ENCODE assay signal across 8 cellular contexts in genomic region chr4:26069218-26069617, GRCh38.
A peak's percentile ranks its signal among the peaks of the same experiment; 100 is the strongest.
DNase-seq lines count a peak whose midpoint lies in the region; ATAC-seq and TF ChIP-seq lines count a peak whose summit lies in the region.

No MANE protein-coding gene starts in this region.

- H3K4me1 ChIP-seq in gastroesophageal sphincter, result no peaks in the 10 kb centered on the region

- POLR2A ChIA-PET in activated CD4-positive, alpha-beta T cell treated with anti-CD3 and anti-CD28 coated beads for 36 hours (lab: Charles Lee), result no interaction called here

- ATAC-seq in activated CD4-positive, alpha-beta T cell treated with anti-CD3 and anti-CD28 coated beads for 36 hours, result peak; percentile 67
- ATAC-seq in stimulated activated naive CD8-positive, alpha-beta T cell treated with anti-CD3 and anti-CD28 coated beads, Interleukin-15, Interleukin-2, amounts not matched to agents 100 U/mL and 50 U/mL, for 24 hours, result peak; percentile 57
- ATAC-seq in gastroesophageal sphincter (no peak), HG03159 (IDR thresholded peaks at IDR 0.05; ENCODE audit: unreplicated experiment) (no peak)

- H3K36me3 Mint-ChIP-seq in activated CD4-positive, alpha-beta T cell treated with anti-CD3 and anti-CD28 coated beads for 36 hours (ENCODE audit: low read depth), result no peaks in the 10 kb centered on the region
- peaks cover 13% of the 10 kb centered on the region for H3K36me3 Mint-ChIP-seq in dendritic cell treated with granulocyte-macrophage colony-stimulating factor and Interleukin-4, amounts not matched to agents 40 ng/mL and 50 ng/mL, for 4 days (ENCODE audit: low read depth)

- no peak for TF ChIP-seq CTCF in gastroesophageal sphincter (IDR thresholded peaks at IDR 0.05)

- no peak overlapping the region for H3K27ac ChIP-seq in gastroesophageal sphincter

- H3K27me3 Mint-ChIP-seq in activated CD4-positive, alpha-beta T cell treated with anti-CD3 and anti-CD28 coated beads for 36 hours, result peaks cover 10% of the 10 kb centered on the region
- peaks cover 2% of the 10 kb centered on the region for H3K27me3 Mint-ChIP-seq in dendritic cell treated with granulocyte-macrophage colony-stimulating factor and Interleukin-4, amounts not matched to agents 40 ng/mL and 50 ng/mL, for 4 days

- WGBS in gastroesophageal sphincter (ENCODE audit: low coverage in 1 of 2), 2 donors, result 56% methylated on average over 4 of the region's 4 CpGs; no CpG with 5 or more reads in 1 of the 2 donors

- intact Hi-C loops in activated CD4-positive, alpha-beta T cell treated with anti-CD3 and anti-CD28 coated beads for 36 hours (cut with DNase I, micrococcal nuclease), result loop anchor here in 1 of 2 experiments (5.0 kb wide), 1 partner anchor 343 kb away; no protein-coding TSS in a partner anchor
- intact Hi-C loops in dendritic cell treated with granulocyte-macrophage colony-stimulating factor and Interleukin-4, amounts not matched to agents 40 ng/mL and 50 ng/mL, for 4 days (cut with micrococcal nuclease), result no loop called here

- no peaks in the 10 kb centered on the region for H3K36me3 ChIP-seq in gastroesophageal sphincter

- H3K4me3 ChIP-seq in gastroesophageal sphincter, result no peak overlapping the region

- no peaks in the 10 kb centered on the region for H3K27me3 ChIP-seq in gastroesophageal sphincter

- H3K9me3 Mint-ChIP-seq in activated CD4-positive, alpha-beta T cell treated with anti-CD3 and anti-CD28 coated beads for 36 hours (ENCODE audit: low read depth), result no peaks in the 10 kb centered on the region
- H3K9me3 Mint-ChIP-seq in dendritic cell treated with granulocyte-macrophage colony-stimulating factor and Interleukin-4, amounts not matched to agents 40 ng/mL and 50 ng/mL, for 4 days, result peaks cover 19% of the 10 kb centered on the region

- no peak overlapping the region for H3K4me3 Mint-ChIP-seq in activated CD4-positive, alpha-beta T cell treated with anti-CD3 and anti-CD28 coated beads for 36 hours
- H3K4me3 Mint-ChIP-seq in dendritic cell treated with granulocyte-macrophage colony-stimulating factor and Interleukin-4, amounts not matched to agents 40 ng/mL and 50 ng/mL, for 4 days, result no peak overlapping the region

- H3K9me3 ChIP-seq in gastroesophageal sphincter, result no peaks in the 10 kb centered on the region

- H3K4me1 Mint-ChIP-seq in activated CD4-positive, alpha-beta T cell treated with anti-CD3 and anti-CD28 coated beads for 36 hours, result peaks cover 20% of the 10 kb centered on the region
- peaks cover 71% of the 10 kb centered on the region for H3K4me1 Mint-ChIP-seq in dendritic cell treated with granulocyte-macrophage colony-stimulating factor and Interleukin-4, amounts not matched to agents 40 ng/mL and 50 ng/mL, for 4 days (ENCODE audit: low read depth)

- no peak for TF ChIP-seq POLR2A in gastroesophageal sphincter (IDR thresholded peaks at IDR 0.05)

- no peak for DNase-seq in activated CD4-positive, alpha-beta T cell treated with anti-CD3 and anti-CD28 coated beads for 36 hours
- no peak for DNase-seq in activated CD4-positive, alpha-beta T cell treated with anti-CD3 and anti-CD28 coated beads for 4 hours
- DNase-seq in NCI-H1694 treated with DMSO at 0.1 percent for 48 hours (lab: John Stamatoyannopoulos, UW) (peak; percentile 38), NCI-H2107 (lab: John Stamatoyannopoulos, UW) (no peak)
- no peak for DNase-seq in stimulated activated naive CD8-positive, alpha-beta T cell treated with anti-CD3 and anti-CD28 coated beads, Interleukin-15, Interleukin-2, amounts not matched to agents 100 U/mL and 50 U/mL, for 24 hours

- TF ChIP-seq EP300 in gastroesophageal sphincter (IDR thresholded peaks at IDR 0.05), result no peak

- CTCF ChIA-PET in activated CD4-positive, alpha-beta T cell treated with anti-CD3 and anti-CD28 coated beads for 36 hours (lab: Charles Lee), result interaction anchor here (0.6 to 1.3 kb wide), 9 partner anchors 10 to 367 kb away, joined by 3 to 6 read pairs (median 4); no protein-coding TSS in a partner anchor

- H3K27ac Mint-ChIP-seq in activated CD4-positive, alpha-beta T cell treated with anti-CD3 and anti-CD28 coated beads for 36 hours, result no peak overlapping the region
- peak overlapping the region; percentile 97 for H3K27ac Mint-ChIP-seq in dendritic cell treated with granulocyte-macrophage colony-stimulating factor and Interleukin-4, amounts not matched to agents 40 ng/mL and 50 ng/mL, for 4 days

Comparison
In these comparisons a context has a peak if more than half of its experiments do, and no peak if none do; other contexts are left out.
1. ATAC-seq: peak in activated CD4-positive, alpha-beta T cell treated with anti-CD3 and anti-CD28 coated beads for 36 hours (single experiment) and stimulated activated naive CD8-positive, alpha-beta T cell treated with anti-CD3 and anti-CD28 coated beads, Interleukin-15, Interleukin-2, amounts not matched to agents 100 U/mL and 50 U/mL, for 24 hours (single experiment); none in gastroesophageal sphincter (single experiment) and HG03159 (single experiment).